Comparison of ENCODE assay signal across 8 cellular contexts in the genomic region with DNA sequence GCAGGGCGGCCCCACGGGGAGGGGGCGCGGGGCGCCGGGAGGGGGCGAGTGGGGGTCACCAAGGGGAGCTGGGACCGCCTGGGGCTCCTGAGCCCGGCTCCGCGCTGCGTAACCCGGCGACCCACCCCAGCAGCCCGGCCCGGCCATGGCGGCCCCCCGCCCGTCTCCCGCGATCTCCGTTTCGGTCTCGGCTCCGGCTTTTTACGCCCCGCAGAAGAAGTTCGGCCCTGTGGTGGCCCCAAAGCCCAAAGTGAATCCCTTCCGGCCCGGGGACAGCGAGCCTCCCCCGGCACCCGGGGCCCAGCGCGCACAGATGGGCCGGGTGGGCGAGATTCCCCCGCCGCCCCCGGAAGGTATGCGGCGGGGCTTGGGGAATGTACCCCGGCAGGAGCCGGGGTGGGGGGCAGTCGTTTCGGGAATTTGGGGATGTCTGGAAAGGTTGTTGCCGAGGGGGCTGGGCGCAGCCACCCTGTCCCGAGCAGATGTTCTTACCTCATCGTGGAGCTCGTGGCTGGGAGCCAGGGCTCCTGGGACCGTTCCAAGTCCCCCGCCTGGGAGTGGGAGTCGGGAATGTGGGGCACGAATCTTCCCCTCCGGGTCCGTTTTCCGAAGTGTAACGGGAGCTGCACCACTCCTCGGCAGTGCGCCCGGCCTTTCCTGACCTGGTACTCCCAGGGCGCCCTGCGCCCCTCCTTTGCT. TPM values are rescaled to one million over a fixed set of nuclear protein-coding genes. Genes with fewer than 3 reads are reported as not detected.
DNase-seq lines count a peak whose midpoint lies in the region; ATAC-seq, FAIRE-seq and TF ChIP-seq lines count a peak whose summit lies in the region.

No MANE protein-coding gene starts in this region.

- POLR2A ChIA-PET in A673 (lab: Charles Lee; ENCODE audit: low non-redundant PET), result no interaction called here

- H3K9me3 ChIP-seq in A673 (ENCODE audit: low read depth, low read length, poor library complexity, severe bottlenecking) (no peaks in the 10 kb centered on the region), duodenal mucosa (ENCODE audit: control insufficient read depth in 1 of 2, low read length in 2 of 2) (no peaks in the 10 kb centered on the region), thyroid gland (no peaks in the 10 kb centered on the region)

- H3K9ac ChIP-seq in duodenal mucosa (ENCODE audit: low read depth in 1 of 2, low read length in 2 of 2), result peak overlapping the region; percentile 76 to 88

- 15 to 17% methylated on average over 5 to 13 of the region's 64 CpGs for WGBS in thyroid gland, 2 donors

- H3K36me3 ChIP-seq in A673 (ENCODE audit: insufficient read depth, low read length, poor library complexity, severe bottlenecking) (no peaks in the 10 kb centered on the region), duodenal mucosa (ENCODE audit: control insufficient read depth in 1 of 2, insufficient read depth in 2 of 2, low read length in 2 of 2) (peaks cover 3 to 4% of the 10 kb centered on the region in 2 donors), thyroid gland (no peaks in the 10 kb centered on the region)

- H3K4me3 ChIP-seq in A673 (ENCODE audit: low read depth, low read length, poor library complexity, severe bottlenecking), result peak overlapping the region; percentile 65
- H3K4me3 ChIP-seq in duodenal mucosa (ENCODE audit: low read depth in 1 of 2, low read length in 2 of 2), result peak overlapping the region; percentile 82 to 92
- H3K4me3 ChIP-seq in thyroid gland (replicated peaks in 1 of 3), result peak overlapping the region; percentile 70 to 100 (median 99)

- H3K4me1 ChIP-seq in A673 (ENCODE audit: insufficient read depth, low read length, poor library complexity, severe bottlenecking) (peaks cover 35% of the 10 kb centered on the region), duodenal mucosa (ENCODE audit: control insufficient read depth in 1 of 2, insufficient read depth in 2 of 2, low read length in 2 of 2) (peaks cover 47 to 56% of the 10 kb centered on the region in 2 donors), thyroid gland (peaks cover 33 to 52% of the 10 kb centered on the region in 2 donors)

- CTCF ChIA-PET in A673 (lab: Charles Lee), result interaction anchor here (0.6 kb wide), 1 partner anchor 14 kb away, joined by 4 read pairs; no protein-coding TSS in a partner anchor

- TF ChIP-seq POLR2A in thyroid gland (IDR thresholded peaks at IDR 0.05), result no peak

- ATAC-seq in HG02981 (IDR thresholded peaks at IDR 0.05; ENCODE audit: unreplicated experiment) (peak; percentile 9), esophagus mucosa (no peak)

- intact Hi-C loops in A673 (cut with micrococcal nuclease; ENCODE audit: unreplicated experiment) (no loop called here), thyroid gland (cut with DNase I) (loop anchor here (5.0 to 10.0 kb wide), 2 partner anchors 36 to 97 kb away; a partner anchor contains a TSS)

- TF ChIP-seq CTCF in A673 (conservative IDR thresholded peaks at IDR 0.05; ENCODE audit: low read depth, low read length), result no peak
- no peak for TF ChIP-seq CTCF in thyroid gland (IDR thresholded peaks at IDR 0.05)

- DNase-seq in A673 (ENCODE audit: low spot score), result peak; percentile 75
- peak; percentile 26 for DNase-seq in GM18507 (ENCODE audit: extremely low spot score, insufficient read length, low read depth)
- peak; percentile 22 for DNase-seq in RCC 7860 (ENCODE audit: low spot score)
- DNase-seq in mesenteric fat pad (ENCODE audit: low spot score), result peak; percentile 95
- peak; percentile 83 to 84 for DNase-seq in thyroid gland

- H3K27ac ChIP-seq in A673 (ENCODE audit: low read depth, low read length, poor library complexity, severe bottlenecking) (peak overlapping the region; percentile 97), duodenal mucosa (ENCODE audit: low read depth, low read length) (peak overlapping the region; percentile 98), thyroid gland (peak overlapping the region; percentile 86 to 97 (median 97))

- no TSS peak for BruUV-seq in A673 (replicated peaks; lab: Mats Ljungman, UMichigan)

- FAIRE-seq in GM18507 (lab: Jason Lieb, UNC) (no peak), RCC 7860 (lab: Jason Lieb, UNC) (no peak)

- no peaks in the 10 kb centered on the region for H3K27me3 ChIP-seq in A673 (replicated peaks; ENCODE audit: insufficient read depth, low read depth, low read length, poor library complexity)
- no peaks in the 10 kb centered on the region for H3K27me3 ChIP-seq in duodenal mucosa (ENCODE audit: control insufficient read depth in 1 of 2, insufficient read depth in 2 of 2, low read length in 2 of 2)
- no peaks in the 10 kb centered on the region for H3K27me3 ChIP-seq in thyroid gland

RNA-seq across cellular contexts. Expression of a gene that starts 0.4 kb away (rescaled TPM):
- total RNA-seq in A673 (2021) (130 and 132 TPM in 2 replicates), mesenteric fat pad (271 TPM), thyroid gland (10 to 100 TPM; 24.6 to 55.4 (median 31.3) TPM), esophagus mucosa (82.3 TPM)

RNA-seq across cellular contexts. Expression of a gene that starts 19.1 kb away (rescaled TPM):
- 1.8 and 1.9 TPM in 2 replicates for total RNA-seq in A673 (2021)
- total RNA-seq in mesenteric fat pad, result 1.8 TPM
- under 1 TPM in 2 of 4 donors, not detected in 2; 0.11 to 0.54 TPM for total RNA-seq in thyroid gland
- 0.44 TPM for total RNA-seq in esophagus mucosa

RNA-seq across cellular contexts. Expression of a gene that starts 27.1 kb away (rescaled TPM):
- total RNA-seq in A673 (2021) (1.2 and 1.7 TPM in 2 replicates), mesenteric fat pad (0.22 TPM), thyroid gland (10 to 100 TPM in 3 of 4 donors, 1 to 10 TPM in 1; 7.5 to 22.4 (median 16.4) TPM), esophagus mucosa (79.0 TPM)

Comparison
In these comparisons a context has a peak if more than half of its experiments do, and no peak if none do; other contexts are left out.
1. DNase-seq: peak in every context shown above with its lines; median percentile 95 in mesenteric fat pad; 84 in thyroid gland; 75 in A673; 26 in GM18507; 22 in RCC 7860.